In genomic region chr1:43135857-43136781, GRCh38 we compare ENCODE assay signal across 1 cellular context.
A peak's percentile ranks its signal among the peaks of the same experiment; 100 is the strongest.
TF ChIP-seq lines count a peak whose summit lies in the region.

No MANE protein-coding gene starts in this region.

TF ChIP-seq in K562, 482 proteins besides CTCF, POLR2A, EP300 and RAD21:
- no peak for TF ChIP-seq PML (IDR thresholded peaks at IDR 0.05; ENCODE audit: low read length)
- no peak for TF ChIP-seq ZMIZ1 (IDR thresholded peaks at IDR 0.05; ENCODE audit: low read depth in 2 of 2, low read length in 2 of 2)
- TF ChIP-seq RFX1 (IDR thresholded peaks at IDR 0.05): peak; percentile 71
- no peak for TF ChIP-seq CBFB (CRISPR knock-in tag; IDR thresholded peaks at IDR 0.05)
- no peak for TF ChIP-seq JUND (IDR thresholded peaks at IDR 0.05; ENCODE audit: borderline replicate concordance, low read depth, low read length)
- no peak for TF ChIP-seq JUND (tag; IDR thresholded peaks at IDR 0.05; ENCODE audit: borderline replicate concordance, low read depth, low read length)
- TF ChIP-seq NCOA1 (IDR thresholded peaks at IDR 0.05; ENCODE audit: low read depth): no peak
- TF ChIP-seq POLR2AphosphoS2 (IDR thresholded peaks at IDR 0.05; ENCODE audit: low read length): no peak
- no peak for TF ChIP-seq SRSF7 (optimal IDR thresholded peaks at IDR 0.05; ENCODE audit: low read depth, low read length)
- TF ChIP-seq TBP (optimal IDR thresholded peaks at IDR 0.05; ENCODE audit: low read depth, low read length): no peak
- TF ChIP-seq PKNOX1 (IDR thresholded peaks at IDR 0.05): no peak
- TF ChIP-seq AFF1 (IDR thresholded peaks at IDR 0.05; ENCODE audit: low read depth in 1 of 2, partially characterized antibody in 2 of 2): no peak
- TF ChIP-seq LCOR (CRISPR knock-in tag; IDR thresholded peaks at IDR 0.05): no peak
- no peak for TF ChIP-seq BDP1 (IDR thresholded peaks at IDR 0.05; ENCODE audit: insufficient read depth, insufficient read length)
- no peak for TF ChIP-seq ZNF184 (CRISPR knock-in tag; IDR thresholded peaks at IDR 0.05)
- no peak for TF ChIP-seq FOS (IDR thresholded peaks at IDR 0.05; ENCODE audit: extremely low read depth, insufficient read length)
- TF ChIP-seq TFAM (CRISPR knock-in tag; conservative IDR thresholded peaks at IDR 0.05): no peak
- TF ChIP-seq CEBPB (tag; IDR thresholded peaks at IDR 0.05): peak; percentile 96
- no peak for TF ChIP-seq ZNF778 (CRISPR knock-in tag; IDR thresholded peaks at IDR 0.05)
- no peak for TF ChIP-seq ZNF24 (IDR thresholded peaks at IDR 0.05)
- TF ChIP-seq ZNF76 (CRISPR knock-in tag; IDR thresholded peaks at IDR 0.05; ENCODE audit: borderline replicate concordance): no peak
- no peak for TF ChIP-seq ZNF655 (CRISPR knock-in tag; IDR thresholded peaks at IDR 0.05)
- no peak for TF ChIP-seq NBN (IDR thresholded peaks at IDR 0.05; ENCODE audit: low read depth)
- no peak for TF ChIP-seq KAT8 (IDR thresholded peaks at IDR 0.05; ENCODE audit: low read depth)
- TF ChIP-seq ARID3A (IDR thresholded peaks at IDR 0.05; ENCODE audit: borderline replicate concordance, low read depth, low read length): no peak
- TF ChIP-seq ATF3 (IDR thresholded peaks at IDR 0.05): peak; percentile 19; the same call in 1 of the 2 replicates
- no peak for TF ChIP-seq ATF3 (CRISPR knock-in tag; conservative IDR thresholded peaks at IDR 0.05)
- TF ChIP-seq STAT5B (CRISPR knock-in tag; IDR thresholded peaks at IDR 0.05): no peak
- TF ChIP-seq ZNF224 (CRISPR knock-in tag; IDR thresholded peaks at IDR 0.05): no peak
- no peak for TF ChIP-seq FOXJ3 (CRISPR knock-in tag; IDR thresholded peaks at IDR 0.05)
- TF ChIP-seq TEAD2 (tag; IDR thresholded peaks at IDR 0.05): no peak
- TF ChIP-seq ZNF512 (tag; IDR thresholded peaks at IDR 0.05): no peak
- TF ChIP-seq GABPA (tag; conservative IDR thresholded peaks at IDR 0.05; ENCODE audit: low read depth): peak; percentile 50
- TF ChIP-seq FOSL1 (tag; conservative IDR thresholded peaks at IDR 0.05): no peak
- TF ChIP-seq ETV6 (IDR thresholded peaks at IDR 0.05; ENCODE audit: borderline replicate concordance in 1 of 2, low read depth in 2 of 2, low read length in 1 of 2): no peak
- no peak for TF ChIP-seq ETV6 (CRISPR knock-in tag; IDR thresholded peaks at IDR 0.05; ENCODE audit: borderline replicate concordance)
- no peak for TF ChIP-seq POLR2B (IDR thresholded peaks at IDR 0.05; ENCODE audit: low read depth, partially characterized antibody)
- no peak for TF ChIP-seq ZBTB2 (IDR thresholded peaks at IDR 0.05)
- TF ChIP-seq DDX20 (tag; IDR thresholded peaks at IDR 0.05; ENCODE audit: low read depth): no peak
- TF ChIP-seq CBFA2T3 (IDR thresholded peaks at IDR 0.05): no peak
- no peak for TF ChIP-seq SNRNP70 (optimal IDR thresholded peaks at IDR 0.05; ENCODE audit: low read depth, low read length)
- TF ChIP-seq HMBOX1 (IDR thresholded peaks at IDR 0.05): no peak
- no peak for TF ChIP-seq FOXP4 (CRISPR knock-in tag; IDR thresholded peaks at IDR 0.05; ENCODE audit: borderline replicate concordance)
- TF ChIP-seq CEBPG (CRISPR knock-in tag; IDR thresholded peaks at IDR 0.05): peak; percentile 54
- TF ChIP-seq CEBPG (tag; conservative IDR thresholded peaks at IDR 0.05 in 1 of 2, IDR thresholded peaks at IDR 0.05 in 1 of 2): peak; percentile 89 to 96
TF ChIP-seq in K562: peak in this region for 5.
